ENCODE assay signal across 8 cellular contexts in the genomic region with DNA sequence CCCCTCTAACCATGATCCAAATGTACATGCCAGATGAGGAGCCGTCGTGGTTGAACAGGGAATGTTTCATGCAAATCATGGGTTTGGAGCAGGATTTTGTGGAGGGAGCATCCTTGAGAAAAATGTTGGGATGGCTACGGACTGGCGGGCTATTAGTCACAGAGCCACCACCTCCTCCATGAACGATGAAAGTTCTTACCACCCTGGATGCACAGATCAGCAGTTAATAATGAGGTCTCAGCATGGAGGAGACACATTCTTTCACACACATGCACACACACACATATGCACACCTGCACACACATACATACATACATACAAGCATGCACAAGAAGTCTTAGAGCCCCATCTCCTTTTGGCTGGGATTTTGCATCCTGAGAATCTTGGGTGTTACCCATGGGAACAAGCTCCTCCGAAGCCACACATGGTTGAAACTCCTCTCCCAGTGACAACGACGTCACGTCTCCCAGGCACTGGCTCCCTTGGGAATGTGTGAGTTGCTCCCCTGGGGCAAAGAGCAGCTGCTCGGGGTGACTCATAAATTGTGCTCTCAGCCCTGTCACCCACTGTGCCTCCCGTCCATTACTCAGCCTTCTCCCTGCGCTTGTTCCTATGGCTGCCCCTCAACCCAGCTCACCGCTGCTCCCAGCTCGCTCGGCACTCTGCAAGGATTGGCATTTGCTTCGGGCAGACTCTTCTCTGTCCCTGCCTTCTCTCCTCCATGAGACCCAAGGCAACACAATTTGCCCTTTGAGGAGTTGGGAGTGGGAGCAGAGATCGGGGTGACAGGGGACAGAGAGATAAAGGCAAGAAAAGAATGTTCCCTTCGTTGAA.
DNase-seq lines count a peak whose midpoint lies in the region; ATAC-seq and TF ChIP-seq lines count a peak whose summit lies in the region.

No MANE protein-coding gene starts in this region.

- no peaks in the 10 kb centered on the region for H3K9me3 Mint-ChIP-seq in HFFc6

- H3K4me1 Mint-ChIP-seq in HFFc6 (ENCODE audit: low read depth), result peaks cover 47% of the 10 kb centered on the region

- H3K27me3 Mint-ChIP-seq in HFFc6 (ENCODE audit: insufficient read depth), result no peaks in the 10 kb centered on the region; the same call in 1 of the 2 replicates

- DNase-seq in EH (ENCODE audit: low read depth), result peak; percentile 100
- DNase-seq in HFFc6, result peak; percentile 98
- peak; percentile 86 for DNase-seq in NCI-H69 (lab: John Stamatoyannopoulos, UW)
- peak; percentile 77 for DNase-seq in foreskin melanocyte
- no peak for DNase-seq in NCI-H1930 (lab: John Stamatoyannopoulos, UW)
- no peak for DNase-seq in UCSD-AML1 (lab: John Stamatoyannopoulos, UW; ENCODE audit: unreplicated experiment)
- DNase-seq in germinal center (ENCODE audit: low spot score), result no peak

- no peaks in the 10 kb centered on the region for H3K36me3 Mint-ChIP-seq in HFFc6 (ENCODE audit: low read depth)

- H3K27ac Mint-ChIP-seq in HFFc6, result peak overlapping the region; percentile 96

- ATAC-seq in HG02870 (IDR thresholded peaks at IDR 0.05; ENCODE audit: unreplicated experiment), result no peak

- TF ChIP-seq CTCF in HFFc6 (IDR thresholded peaks at IDR 0.05), result no peak

- H3K4me3 Mint-ChIP-seq in HFFc6, result peak overlapping the region; percentile 84

Comparison
In these comparisons a context has a peak if more than half of its experiments do, and no peak if none do; other contexts are left out.
1. DNase-seq: peak in EH (single experiment), HFFc6 (single experiment), NCI-H69 (single experiment) and foreskin melanocyte (single experiment); none in NCI-H1930 (0 of 2), UCSD-AML1 (single experiment) and germinal center (single experiment).